In genomic region chr20:58310291-58310782, GRCh38 we compare ENCODE assay signal across 8 cellular contexts. TPM values are rescaled to one million over a fixed set of nuclear protein-coding genes. Genes with fewer than 3 reads are reported as not detected.
DNase-seq lines count a peak whose midpoint lies in the region; ATAC-seq, FAIRE-seq and TF ChIP-seq lines count a peak whose summit lies in the region.

No MANE protein-coding gene starts in this region.

- DNase-seq in HTR-8/SVneo (ENCODE audit: insufficient read length, low spot score) (peak; percentile 43), astrocyte (ENCODE audit: low read depth) (peak; percentile 8), type B pancreatic cell (ENCODE audit: extremely low spot score, unreplicated experiment) (no peak), NCI-H2081 (lab: John Stamatoyannopoulos, UW) (no peak)

- H3K27me3 Mint-ChIP-seq in astrocyte (ENCODE audit: low read depth, unreplicated experiment) (no peaks in the 10 kb centered on the region), type B pancreatic cell (no peaks in the 10 kb centered on the region)

- H4K20me1 ChIP-seq in BLaER1 (no peaks in the 10 kb centered on the region), astrocyte (ENCODE audit: insufficient read depth, low read length) (peaks cover 29% of the 10 kb centered on the region)

- TF ChIP-seq CTCF in astrocyte (IDR thresholded peaks at IDR 0.05; ENCODE audit: insufficient read depth, low read depth, low read length) (no peak), liver (IDR thresholded peaks at IDR 0.05; ENCODE audit: low read depth, low read length, missing input control) (no peak), type B pancreatic cell (conservative IDR thresholded peaks at IDR 0.05) (no peak)

- H3K4me3 ChIP-seq in BLaER1 (peak overlapping the region; percentile 99), astrocyte (ENCODE audit: insufficient read depth, low read depth, low read length) (peak overlapping the region; percentile 70), liver (ENCODE audit: low read depth in 1 of 3, low read length in 3 of 3) (peak overlapping the region; percentile 73 to 99 (median 75))

- H3K9me3 ChIP-seq in BLaER1 (no peaks in the 10 kb centered on the region), astrocyte (ENCODE audit: insufficient read depth, low read depth, low read length) (no peaks in the 10 kb centered on the region), liver (ENCODE audit: control insufficient read depth in 4 of 4, low read length in 3 of 4) (no peaks in the 10 kb centered on the region)

- peak overlapping the region; percentile 91 for H3K27ac Mint-ChIP-seq in astrocyte (ENCODE audit: unreplicated experiment)
- H3K27ac Mint-ChIP-seq in type B pancreatic cell, result peak overlapping the region; percentile 85

- H3K36me3 ChIP-seq in BLaER1 (peaks cover 36% of the 10 kb centered on the region), astrocyte (ENCODE audit: insufficient read depth, low read length) (peaks cover 17% of the 10 kb centered on the region), liver (ENCODE audit: control insufficient read depth in 4 of 4, insufficient read depth in 3 of 4, low read depth in 1 of 4, low read length in 3 of 4) (peaks cover 0 to 7% (median 4%) of the 10 kb centered on the region in 4 donors)

- peak overlapping the region; percentile 92 for H3K4me3 Mint-ChIP-seq in astrocyte (ENCODE audit: unreplicated experiment)
- H3K4me3 Mint-ChIP-seq in type B pancreatic cell, result peak overlapping the region; percentile 95

- peak overlapping the region; percentile 94 for H3K27ac ChIP-seq in BLaER1
- peak overlapping the region; percentile 87 for H3K27ac ChIP-seq in astrocyte (ENCODE audit: low read depth, low read length)
- peak overlapping the region; percentile 22 to 81 for H3K27ac ChIP-seq in liver (ENCODE audit: low read depth in 1 of 2, low read length in 2 of 2)

- H2AFZ ChIP-seq in astrocyte (ENCODE audit: low read depth, low read length), result peak overlapping the region; percentile 78

- peaks cover 50% of the 10 kb centered on the region for H3K4me1 ChIP-seq in BLaER1
- H3K4me1 ChIP-seq in astrocyte (ENCODE audit: insufficient read depth, low read length), result peaks cover 15% of the 10 kb centered on the region
- H3K4me1 ChIP-seq in liver (ENCODE audit: control insufficient read depth in 4 of 4, insufficient read depth in 4 of 4, low read length in 3 of 4), result peaks cover 0 to 10% (median 7%) of the 10 kb centered on the region in 4 donors

- WGBS in liver, result 6% methylated on average over 1 of the region's 1 CpG

- peaks cover 71% of the 10 kb centered on the region for H3K79me2 ChIP-seq in astrocyte (ENCODE audit: insufficient read depth, low read length)

- H3K27me3 ChIP-seq in BLaER1 (no peaks in the 10 kb centered on the region), astrocyte (ENCODE audit: insufficient read depth, low read length) (no peaks in the 10 kb centered on the region), liver (ENCODE audit: control insufficient read depth in 4 of 4, insufficient read depth in 4 of 4, low read length in 3 of 4) (no peaks in the 10 kb centered on the region)

- no peak for TF ChIP-seq RAD21 in liver (IDR thresholded peaks at IDR 0.05)

- H3K9ac ChIP-seq in BLaER1 (peak overlapping the region; percentile 96), astrocyte (ENCODE audit: low read length) (peak overlapping the region; percentile 95), liver (ENCODE audit: low read depth in 1 of 2, low read length in 2 of 2) (peak overlapping the region; percentile 43 to 63)

- no peak for ATAC-seq in GM18519 (IDR thresholded peaks at IDR 0.05; ENCODE audit: low FRiP score, unreplicated experiment)
- no peak for ATAC-seq in HG02763 (IDR thresholded peaks at IDR 0.05; ENCODE audit: unreplicated experiment)

- H3K4me2 ChIP-seq in BLaER1, result peak overlapping the region; percentile 91
- H3K4me2 ChIP-seq in astrocyte (ENCODE audit: low read length), result peak overlapping the region; percentile 97

- FAIRE-seq in HTR-8/SVneo (lab: Jason Lieb, UNC), result peak; percentile 49
- FAIRE-seq in astrocyte (lab: Jason Lieb, UNC), result no peak

- H3K36me3 Mint-ChIP-seq in astrocyte (ENCODE audit: low read depth, unreplicated experiment) (peaks cover 20% of the 10 kb centered on the region), type B pancreatic cell (peaks cover 23% of the 10 kb centered on the region)

- H3K4me1 Mint-ChIP-seq in astrocyte (ENCODE audit: low read depth, unreplicated experiment) (peaks cover 25% of the 10 kb centered on the region), type B pancreatic cell (ENCODE audit: unreplicated experiment) (peaks cover 6% of the 10 kb centered on the region)

- H3K9me3 Mint-ChIP-seq in astrocyte (ENCODE audit: unreplicated experiment), result no peaks in the 10 kb centered on the region
- no peaks in the 10 kb centered on the region for H3K9me3 Mint-ChIP-seq in type B pancreatic cell

TF ChIP-seq in liver, 16 proteins besides CTCF, POLR2A, EP300 and RAD21:
- TF ChIP-seq ATF3 (IDR thresholded peaks at IDR 0.05), result no peak
- no peak for TF ChIP-seq EGR1 (IDR thresholded peaks at IDR 0.05; ENCODE audit: low read depth in 2 of 2)
- no peak for TF ChIP-seq FOXA2 (IDR thresholded peaks at IDR 0.05)
- TF ChIP-seq YY1 (IDR thresholded peaks at IDR 0.05), result no peak
- TF ChIP-seq TAF1 (conservative IDR thresholded peaks at IDR 0.05), result no peak
- TF ChIP-seq MAX (IDR thresholded peaks at IDR 0.05), result no peak
- TF ChIP-seq, protein P1, sequence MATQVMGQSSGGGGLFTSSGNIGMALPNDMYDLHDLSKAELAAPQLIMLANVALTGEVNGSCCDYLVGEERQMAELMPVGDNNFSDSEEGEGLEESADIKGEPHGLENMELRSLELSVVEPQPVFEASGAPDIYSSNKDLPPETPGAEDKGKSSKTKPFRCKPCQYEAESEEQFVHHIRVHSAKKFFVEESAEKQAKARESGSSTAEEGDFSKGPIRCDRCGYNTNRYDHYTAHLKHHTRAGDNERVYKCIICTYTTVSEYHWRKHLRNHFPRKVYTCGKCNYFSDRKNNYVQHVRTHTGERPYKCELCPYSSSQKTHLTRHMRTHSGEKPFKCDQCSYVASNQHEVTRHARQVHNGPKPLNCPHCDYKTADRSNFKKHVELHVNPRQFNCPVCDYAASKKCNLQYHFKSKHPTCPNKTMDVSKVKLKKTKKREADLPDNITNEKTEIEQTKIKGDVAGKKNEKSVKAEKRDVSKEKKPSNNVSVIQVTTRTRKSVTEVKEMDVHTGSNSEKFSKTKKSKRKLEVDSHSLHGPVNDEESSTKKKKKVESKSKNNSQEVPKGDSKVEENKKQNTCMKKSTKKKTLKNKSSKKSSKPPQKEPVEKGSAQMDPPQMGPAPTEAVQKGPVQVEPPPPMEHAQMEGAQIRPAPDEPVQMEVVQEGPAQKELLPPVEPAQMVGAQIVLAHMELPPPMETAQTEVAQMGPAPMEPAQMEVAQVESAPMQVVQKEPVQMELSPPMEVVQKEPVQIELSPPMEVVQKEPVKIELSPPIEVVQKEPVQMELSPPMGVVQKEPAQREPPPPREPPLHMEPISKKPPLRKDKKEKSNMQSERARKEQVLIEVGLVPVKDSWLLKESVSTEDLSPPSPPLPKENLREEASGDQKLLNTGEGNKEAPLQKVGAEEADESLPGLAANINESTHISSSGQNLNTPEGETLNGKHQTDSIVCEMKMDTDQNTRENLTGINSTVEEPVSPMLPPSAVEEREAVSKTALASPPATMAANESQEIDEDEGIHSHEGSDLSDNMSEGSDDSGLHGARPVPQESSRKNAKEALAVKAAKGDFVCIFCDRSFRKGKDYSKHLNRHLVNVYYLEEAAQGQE (IDR thresholded peaks at IDR 0.05), result no peak
- no peak for TF ChIP-seq NR2F2 (IDR thresholded peaks at IDR 0.05)
TF ChIP-seq in liver: peak in this region for 0.

RNA-seq across cellular contexts. Expression of gene RAB22A, which starts 0.8 kb away (rescaled TPM):
- 16.6 and 18.8 TPM in 2 replicates for total RNA-seq in astrocyte
- total RNA-seq in liver, result 1 to 10 TPM; 7.5 to 8.1 TPM
- 1 to 10 TPM; 3.0 to 4.2 TPM for polyA plus RNA-seq in liver
- 17.7 and 18.9 TPM in 2 replicates for total RNA-seq in type B pancreatic cell (ENCODE audit: low replicate concordance)

Comparison
In these comparisons a context has a peak if more than half of its experiments do, and no peak if none do; other contexts are left out.
1. DNase-seq: peak in HTR-8/SVneo (single experiment) and astrocyte (single experiment); none in type B pancreatic cell (single experiment) and NCI-H2081 (0 of 2).
2. Peak in every context shown above with its lines, with median percentiles within 50 percentile points of each other: H3K27ac ChIP-seq, H3K4me3 ChIP-seq and H3K9ac ChIP-seq.